ENCODE assay signal across 10 cellular contexts in the genomic region with DNA sequence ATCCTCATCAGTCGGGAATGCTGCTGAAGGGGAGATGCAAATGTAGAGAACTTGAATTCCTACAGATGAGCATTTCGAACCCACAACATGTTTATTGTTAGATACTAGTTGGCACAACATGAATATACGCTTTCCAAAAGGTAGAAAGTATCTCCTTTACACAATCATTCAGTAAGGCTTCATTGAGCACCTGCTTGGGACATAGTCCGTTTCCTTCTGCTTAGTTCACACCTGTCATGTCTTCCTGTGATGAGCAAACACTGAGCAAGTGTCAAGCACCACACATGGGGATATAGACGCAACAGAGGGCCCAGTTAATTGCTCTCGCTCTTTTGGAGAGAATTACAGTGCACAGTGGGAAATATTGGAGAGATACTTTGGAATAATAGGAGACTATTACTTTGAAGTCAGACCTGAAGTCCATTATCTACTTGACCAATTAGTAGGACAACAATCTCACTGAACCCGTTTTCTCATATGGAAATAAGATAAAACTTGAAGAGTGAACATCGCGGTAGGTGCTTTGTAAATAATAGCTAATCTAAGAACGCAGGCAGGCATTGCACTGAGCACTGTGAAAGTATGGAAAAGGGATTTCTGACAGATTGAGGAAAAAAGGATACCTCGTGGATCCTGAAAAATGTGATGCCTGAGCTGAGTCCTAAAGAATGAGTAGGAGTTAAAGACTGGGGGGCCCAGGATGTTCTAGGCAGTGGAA. TPM values are rescaled to one million over a fixed set of nuclear protein-coding genes. Genes with fewer than 3 reads are reported as not detected.
DNase-seq lines count a peak whose midpoint lies in the region; ATAC-seq and TF ChIP-seq lines count a peak whose summit lies in the region.
"Had no signal": no experiment of that assay in that cellular context is flagged by ENCODE, and none has a peak within 500 bp of the region (broad histone marks: within the 10 kb centered on the region; RNA-seq: fewer than 3 reads in every experiment).

No MANE protein-coding gene starts in this region.

- H3K36me3 ChIP-seq in SK-N-SH (replicated peaks in 1 of 2; ENCODE audit: control insufficient read depth in 1 of 2, insufficient read depth in 2 of 2, low read length in 1 of 2), result peaks cover 8 to 21% of the 10 kb centered on the region in 2 experiments
- H3K36me3 ChIP-seq in RWPE2 (ENCODE audit: low read depth), result peaks cover 23% of the 10 kb centered on the region
- no peaks in the 10 kb centered on the region for H3K36me3 ChIP-seq in thoracic aorta

- TF ChIP-seq EP300 in SK-N-SH (IDR thresholded peaks at IDR 0.05; ENCODE audit: borderline replicate concordance in 1 of 2, low read depth in 1 of 2, low read length in 1 of 2), result no peak

- H3K4me1 ChIP-seq in SK-N-SH (ENCODE audit: control insufficient read depth in 1 of 2, insufficient read depth in 2 of 2, low read depth in 1 of 2, low read length in 1 of 2) (peaks cover 32 to 33% of the 10 kb centered on the region in 2 experiments), RWPE2 (ENCODE audit: insufficient read depth, poor library complexity, severe bottlenecking) (peaks cover 11% of the 10 kb centered on the region), thoracic aorta (ENCODE audit: control insufficient read depth in 1 of 2, low read depth in 2 of 2) (peaks cover 9 to 32% of the 10 kb centered on the region in 2 donors)

- ATAC-seq in SK-N-SH treated with all-trans-retinoic acid at 6 μM for 48 hours, result no peak
- ATAC-seq in RWPE2 (ENCODE audit: low read depth), result no peak
- ATAC-seq in thoracic aorta (ENCODE audit: insufficient number of reproducible peaks, low FRiP score, low read depth), result no peak

- 48% methylated on average over 11 of the region's 11 CpGs for WGBS in SK-N-SH (ENCODE audit: low lambda C conversion rate)

- CTCF ChIA-PET in SK-N-SH (lab: Yijun Ruan, JAX), result interaction anchor here (0.7 to 1.3 kb wide), 4 partner anchors 25 to 696 kb away, joined by 3 read pairs; no protein-coding TSS in a partner anchor

- H3K9me3 ChIP-seq in SK-N-SH, result no peaks in the 10 kb centered on the region
- no peaks in the 10 kb centered on the region for H3K9me3 ChIP-seq in RWPE2 (ENCODE audit: severe bottlenecking)
- H3K9me3 ChIP-seq in iPS-18c (ENCODE audit: control insufficient read depth, insufficient read depth, low read length), result no peaks in the 10 kb centered on the region
- no peaks in the 10 kb centered on the region for H3K9me3 ChIP-seq in thoracic aorta

- no peaks in the 10 kb centered on the region for H3K9me2 ChIP-seq in SK-N-SH

- H2AFZ ChIP-seq in SK-N-SH (ENCODE audit: low read depth), result 0 out of 2 replicates have a peak overlapping the region, but pooled peaks have one; percentile 86

- H3K9ac ChIP-seq in SK-N-SH, result peak overlapping the region; percentile 97

- H3K27ac ChIP-seq in SK-N-SH (ENCODE audit: low read depth in 2 of 2, low read length in 1 of 2) (peak overlapping the region in 1 of 2 experiments; percentile 81; a peak in 2 of 4 replicates), RWPE2 (ENCODE audit: poor library complexity, severe bottlenecking) (peak overlapping the region; percentile 60), thoracic aorta (no peak overlapping the region)

- no peak for TF ChIP-seq RAD21 in SK-N-SH (IDR thresholded peaks at IDR 0.05; ENCODE audit: low read length)

- H4K20me1 ChIP-seq in SK-N-SH (ENCODE audit: insufficient read depth), result peaks cover 10% of the 10 kb centered on the region

- TF ChIP-seq CTCF in SK-N-SH (IDR thresholded peaks at IDR 0.05) (no peak), RWPE2 (IDR thresholded peaks at IDR 0.05; ENCODE audit: poor library complexity, severe bottlenecking) (no peak), thoracic aorta (IDR thresholded peaks at IDR 0.05) (no peak)

- H3K27me3 ChIP-seq in SK-N-SH (ENCODE audit: insufficient read depth), result no peaks in the 10 kb centered on the region
- no peaks in the 10 kb centered on the region for H3K27me3 ChIP-seq in RWPE2 (ENCODE audit: insufficient read depth, poor library complexity, severe bottlenecking)
- H3K27me3 ChIP-seq in thoracic aorta (replicated peaks; ENCODE audit: insufficient read depth), result no peaks in the 10 kb centered on the region

- peaks cover 74% of the 10 kb centered on the region for H3K79me2 ChIP-seq in SK-N-SH (ENCODE audit: insufficient read depth)

- H3K4me2 ChIP-seq in SK-N-SH, result peak overlapping the region; percentile 97

- POLR2A ChIA-PET in SK-N-SH (lab: Yijun Ruan, JAX), result no interaction called here

- DNase-seq in SK-N-SH (no peak), RWPE2 (ENCODE audit: low spot score) (no peak), thoracic aorta (ENCODE audit: low spot score) (no peak), NOMO-1 treated with dmso at 0.1 percent for 144 hours (lab: John Stamatoyannopoulos, UW; ENCODE audit: unreplicated experiment) (no peak), NCI-H1092 (lab: John Stamatoyannopoulos, UW) (no peak), SW 1271 (lab: John Stamatoyannopoulos, UW) (no peak)
- DNase-seq: cortex of kidney; stimulated activated CD4-positive, alpha-beta T cell treated with anti-CD3 and anti-CD28 coated beads, Interleukin-1b, Interleukin-23, amount 100 ng/mL, for 48 hours had no signal

- H3F3A ChIP-seq in SK-N-SH (replicated peaks; ENCODE audit: insufficient read depth), result no peaks in the 10 kb centered on the region

- H3K4me3 ChIP-seq in SK-N-SH (ENCODE audit: low read depth in 2 of 2, low read length in 1 of 2) (peak overlapping the region; percentile 99 to 100), RWPE2 (ENCODE audit: severe bottlenecking) (peak overlapping the region; percentile 68), iPS-18c (ENCODE audit: insufficient read depth, low read depth, low read length) (peak overlapping the region; percentile 97), thoracic aorta (peak overlapping the region; percentile 78)

TF ChIP-seq in SK-N-SH, 30 proteins besides CTCF, POLR2A, EP300 and RAD21:
- TF ChIP-seq MEF2A (IDR thresholded peaks at IDR 0.05; ENCODE audit: borderline replicate concordance, low read depth) (no peak), FOXM1 (IDR thresholded peaks at IDR 0.05; ENCODE audit: low read depth) (no peak), EZH2phosphoT487 (IDR thresholded peaks at IDR 0.05; ENCODE audit: borderline replicate concordance, low read depth) (no peak), RFX5 (IDR thresholded peaks at IDR 0.05; ENCODE audit: low read length) (no peak), FOSL2 (IDR thresholded peaks at IDR 0.05; ENCODE audit: borderline replicate concordance, low read depth) (no peak), CHD2 (IDR thresholded peaks at IDR 0.05; ENCODE audit: low read length, partially characterized antibody) (no peak), TAF1 (IDR thresholded peaks at IDR 0.05; ENCODE audit: borderline replicate concordance, low read depth, low read length) (no peak)
- TF ChIP-seq, protein P1, sequence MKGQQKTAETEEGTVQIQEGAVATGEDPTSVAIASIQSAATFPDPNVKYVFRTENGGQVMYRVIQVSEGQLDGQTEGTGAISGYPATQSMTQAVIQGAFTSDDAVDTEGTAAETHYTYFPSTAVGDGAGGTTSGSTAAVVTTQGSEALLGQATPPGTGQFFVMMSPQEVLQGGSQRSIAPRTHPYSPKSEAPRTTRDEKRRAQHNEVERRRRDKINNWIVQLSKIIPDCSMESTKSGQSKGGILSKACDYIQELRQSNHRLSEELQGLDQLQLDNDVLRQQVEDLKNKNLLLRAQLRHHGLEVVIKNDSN (IDR thresholded peaks at IDR 0.05; ENCODE audit: borderline replicate concordance, low read depth), result no peak
- TF ChIP-seq, protein P2, sequence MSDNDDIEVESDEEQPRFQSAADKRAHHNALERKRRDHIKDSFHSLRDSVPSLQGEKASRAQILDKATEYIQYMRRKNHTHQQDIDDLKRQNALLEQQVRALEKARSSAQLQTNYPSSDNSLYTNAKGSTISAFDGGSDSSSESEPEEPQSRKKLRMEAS (IDR thresholded peaks at IDR 0.05; ENCODE audit: low read depth), result no peak

TF ChIP-seq in SK-N-SH treated with all-trans-retinoic acid at 6 μM for 48 hours, 23 proteins besides CTCF, POLR2A, EP300 and RAD21:
- TF ChIP-seq RARB (CRISPR knock-in tag; IDR thresholded peaks at IDR 0.05), result no peak
- TF ChIP-seq ZNF70 (CRISPR knock-in tag; IDR thresholded peaks at IDR 0.05), result no peak
- no peak for TF ChIP-seq TOX (CRISPR knock-in tag; IDR thresholded peaks at IDR 0.05; ENCODE audit: borderline replicate concordance)
- no peak for TF ChIP-seq BACH2 (CRISPR knock-in tag; IDR thresholded peaks at IDR 0.05; ENCODE audit: borderline replicate concordance)
- no peak for TF ChIP-seq ARNTL (CRISPR knock-in tag; IDR thresholded peaks at IDR 0.05; ENCODE audit: borderline replicate concordance, low read depth)
- TF ChIP-seq GLIS3 (CRISPR knock-in tag; IDR thresholded peaks at IDR 0.05), result no peak
- no peak for TF ChIP-seq PPARA (CRISPR knock-in tag; IDR thresholded peaks at IDR 0.05; ENCODE audit: borderline replicate concordance)
- no peak for TF ChIP-seq TCF4 (CRISPR knock-in tag; IDR thresholded peaks at IDR 0.05; ENCODE audit: borderline replicate concordance)
TF ChIP-seq in SK-N-SH treated with all-trans-retinoic acid at 6 μM for 48 hours: peak in this region for 0.

RNA-seq across cellular contexts. Expression of a gene that starts 1.2 kb away (rescaled TPM):
- 31.4 and 34.2 TPM in 2 replicates for polyA plus RNA-seq in SK-N-SH (2012; rRNA removed)
- 37.5 and 55.5 TPM in 2 replicates for polyA plus RNA-seq in SK-N-SH (2012; cell fraction: cytosol; rRNA removed)
- polyA plus RNA-seq in SK-N-SH (2012; cell fraction: nucleus; rRNA removed), result 54.0 and 69.3 TPM in 2 replicates
- 10 to 100 TPM; 13.1 to 18.9 TPM for total RNA-seq in thoracic aorta

RNA-seq across cellular contexts. Expression of a gene that starts 1.3 kb away (rescaled TPM):
- 56.6 and 62.3 TPM in 2 replicates for polyA plus RNA-seq in SK-N-SH (2012; rRNA removed)
- polyA plus RNA-seq in SK-N-SH (2012; cell fraction: cytosol; rRNA removed), result 69.3 and 89.5 TPM in 2 replicates
- 74.3 and 86.8 TPM in 2 replicates for polyA plus RNA-seq in SK-N-SH (2012; cell fraction: nucleus; rRNA removed)
- 10 to 100 TPM; 38.7 to 64.4 TPM for total RNA-seq in thoracic aorta

RNA-seq across cellular contexts. Expression of a gene that starts 49.7 kb away (rescaled TPM):
- 115 and 133 TPM in 2 replicates for polyA plus RNA-seq in SK-N-SH (2012; rRNA removed)
- 139 and 143 TPM in 2 replicates for polyA plus RNA-seq in SK-N-SH (2012; cell fraction: cytosol; rRNA removed)
- polyA plus RNA-seq in SK-N-SH (2012; cell fraction: nucleus; rRNA removed), result 49.0 and 74.7 TPM in 2 replicates
- 10 to 100 TPM; 48.1 to 53.6 TPM for total RNA-seq in thoracic aorta
